ENCODE assay signal across 1 cellular context in the genomic region with DNA sequence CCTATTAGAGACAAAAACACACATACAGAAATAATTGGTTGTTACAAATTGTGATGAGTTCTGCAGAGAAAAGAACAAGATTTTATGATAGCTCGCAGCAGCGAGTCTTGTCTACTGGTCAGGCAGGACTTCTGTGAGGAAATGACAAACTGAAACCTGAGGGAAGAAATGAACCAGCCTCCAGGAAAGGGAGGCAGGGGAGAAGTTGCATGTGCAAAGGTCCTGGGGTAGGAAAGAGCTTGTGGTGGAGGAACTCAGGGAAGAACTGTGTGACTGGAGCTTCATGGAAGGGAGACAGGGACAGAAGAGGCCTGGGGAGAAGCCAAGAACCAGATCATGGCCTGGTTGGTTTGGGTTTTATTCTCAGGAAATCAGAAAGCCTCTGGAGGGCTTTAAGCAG.
TF ChIP-seq lines count a peak whose summit lies in the region.

No MANE protein-coding gene starts in this region.

TF ChIP-seq in GM23338, 12 proteins besides CTCF, POLR2A, EP300 and RAD21 (continued from another document):
- TF ChIP-seq, protein P1, sequence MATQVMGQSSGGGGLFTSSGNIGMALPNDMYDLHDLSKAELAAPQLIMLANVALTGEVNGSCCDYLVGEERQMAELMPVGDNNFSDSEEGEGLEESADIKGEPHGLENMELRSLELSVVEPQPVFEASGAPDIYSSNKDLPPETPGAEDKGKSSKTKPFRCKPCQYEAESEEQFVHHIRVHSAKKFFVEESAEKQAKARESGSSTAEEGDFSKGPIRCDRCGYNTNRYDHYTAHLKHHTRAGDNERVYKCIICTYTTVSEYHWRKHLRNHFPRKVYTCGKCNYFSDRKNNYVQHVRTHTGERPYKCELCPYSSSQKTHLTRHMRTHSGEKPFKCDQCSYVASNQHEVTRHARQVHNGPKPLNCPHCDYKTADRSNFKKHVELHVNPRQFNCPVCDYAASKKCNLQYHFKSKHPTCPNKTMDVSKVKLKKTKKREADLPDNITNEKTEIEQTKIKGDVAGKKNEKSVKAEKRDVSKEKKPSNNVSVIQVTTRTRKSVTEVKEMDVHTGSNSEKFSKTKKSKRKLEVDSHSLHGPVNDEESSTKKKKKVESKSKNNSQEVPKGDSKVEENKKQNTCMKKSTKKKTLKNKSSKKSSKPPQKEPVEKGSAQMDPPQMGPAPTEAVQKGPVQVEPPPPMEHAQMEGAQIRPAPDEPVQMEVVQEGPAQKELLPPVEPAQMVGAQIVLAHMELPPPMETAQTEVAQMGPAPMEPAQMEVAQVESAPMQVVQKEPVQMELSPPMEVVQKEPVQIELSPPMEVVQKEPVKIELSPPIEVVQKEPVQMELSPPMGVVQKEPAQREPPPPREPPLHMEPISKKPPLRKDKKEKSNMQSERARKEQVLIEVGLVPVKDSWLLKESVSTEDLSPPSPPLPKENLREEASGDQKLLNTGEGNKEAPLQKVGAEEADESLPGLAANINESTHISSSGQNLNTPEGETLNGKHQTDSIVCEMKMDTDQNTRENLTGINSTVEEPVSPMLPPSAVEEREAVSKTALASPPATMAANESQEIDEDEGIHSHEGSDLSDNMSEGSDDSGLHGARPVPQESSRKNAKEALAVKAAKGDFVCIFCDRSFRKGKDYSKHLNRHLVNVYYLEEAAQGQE (IDR thresholded peaks at IDR 0.05; ENCODE audit: unreplicated experiment) = no peak
- TF ChIP-seq, protein P2, sequence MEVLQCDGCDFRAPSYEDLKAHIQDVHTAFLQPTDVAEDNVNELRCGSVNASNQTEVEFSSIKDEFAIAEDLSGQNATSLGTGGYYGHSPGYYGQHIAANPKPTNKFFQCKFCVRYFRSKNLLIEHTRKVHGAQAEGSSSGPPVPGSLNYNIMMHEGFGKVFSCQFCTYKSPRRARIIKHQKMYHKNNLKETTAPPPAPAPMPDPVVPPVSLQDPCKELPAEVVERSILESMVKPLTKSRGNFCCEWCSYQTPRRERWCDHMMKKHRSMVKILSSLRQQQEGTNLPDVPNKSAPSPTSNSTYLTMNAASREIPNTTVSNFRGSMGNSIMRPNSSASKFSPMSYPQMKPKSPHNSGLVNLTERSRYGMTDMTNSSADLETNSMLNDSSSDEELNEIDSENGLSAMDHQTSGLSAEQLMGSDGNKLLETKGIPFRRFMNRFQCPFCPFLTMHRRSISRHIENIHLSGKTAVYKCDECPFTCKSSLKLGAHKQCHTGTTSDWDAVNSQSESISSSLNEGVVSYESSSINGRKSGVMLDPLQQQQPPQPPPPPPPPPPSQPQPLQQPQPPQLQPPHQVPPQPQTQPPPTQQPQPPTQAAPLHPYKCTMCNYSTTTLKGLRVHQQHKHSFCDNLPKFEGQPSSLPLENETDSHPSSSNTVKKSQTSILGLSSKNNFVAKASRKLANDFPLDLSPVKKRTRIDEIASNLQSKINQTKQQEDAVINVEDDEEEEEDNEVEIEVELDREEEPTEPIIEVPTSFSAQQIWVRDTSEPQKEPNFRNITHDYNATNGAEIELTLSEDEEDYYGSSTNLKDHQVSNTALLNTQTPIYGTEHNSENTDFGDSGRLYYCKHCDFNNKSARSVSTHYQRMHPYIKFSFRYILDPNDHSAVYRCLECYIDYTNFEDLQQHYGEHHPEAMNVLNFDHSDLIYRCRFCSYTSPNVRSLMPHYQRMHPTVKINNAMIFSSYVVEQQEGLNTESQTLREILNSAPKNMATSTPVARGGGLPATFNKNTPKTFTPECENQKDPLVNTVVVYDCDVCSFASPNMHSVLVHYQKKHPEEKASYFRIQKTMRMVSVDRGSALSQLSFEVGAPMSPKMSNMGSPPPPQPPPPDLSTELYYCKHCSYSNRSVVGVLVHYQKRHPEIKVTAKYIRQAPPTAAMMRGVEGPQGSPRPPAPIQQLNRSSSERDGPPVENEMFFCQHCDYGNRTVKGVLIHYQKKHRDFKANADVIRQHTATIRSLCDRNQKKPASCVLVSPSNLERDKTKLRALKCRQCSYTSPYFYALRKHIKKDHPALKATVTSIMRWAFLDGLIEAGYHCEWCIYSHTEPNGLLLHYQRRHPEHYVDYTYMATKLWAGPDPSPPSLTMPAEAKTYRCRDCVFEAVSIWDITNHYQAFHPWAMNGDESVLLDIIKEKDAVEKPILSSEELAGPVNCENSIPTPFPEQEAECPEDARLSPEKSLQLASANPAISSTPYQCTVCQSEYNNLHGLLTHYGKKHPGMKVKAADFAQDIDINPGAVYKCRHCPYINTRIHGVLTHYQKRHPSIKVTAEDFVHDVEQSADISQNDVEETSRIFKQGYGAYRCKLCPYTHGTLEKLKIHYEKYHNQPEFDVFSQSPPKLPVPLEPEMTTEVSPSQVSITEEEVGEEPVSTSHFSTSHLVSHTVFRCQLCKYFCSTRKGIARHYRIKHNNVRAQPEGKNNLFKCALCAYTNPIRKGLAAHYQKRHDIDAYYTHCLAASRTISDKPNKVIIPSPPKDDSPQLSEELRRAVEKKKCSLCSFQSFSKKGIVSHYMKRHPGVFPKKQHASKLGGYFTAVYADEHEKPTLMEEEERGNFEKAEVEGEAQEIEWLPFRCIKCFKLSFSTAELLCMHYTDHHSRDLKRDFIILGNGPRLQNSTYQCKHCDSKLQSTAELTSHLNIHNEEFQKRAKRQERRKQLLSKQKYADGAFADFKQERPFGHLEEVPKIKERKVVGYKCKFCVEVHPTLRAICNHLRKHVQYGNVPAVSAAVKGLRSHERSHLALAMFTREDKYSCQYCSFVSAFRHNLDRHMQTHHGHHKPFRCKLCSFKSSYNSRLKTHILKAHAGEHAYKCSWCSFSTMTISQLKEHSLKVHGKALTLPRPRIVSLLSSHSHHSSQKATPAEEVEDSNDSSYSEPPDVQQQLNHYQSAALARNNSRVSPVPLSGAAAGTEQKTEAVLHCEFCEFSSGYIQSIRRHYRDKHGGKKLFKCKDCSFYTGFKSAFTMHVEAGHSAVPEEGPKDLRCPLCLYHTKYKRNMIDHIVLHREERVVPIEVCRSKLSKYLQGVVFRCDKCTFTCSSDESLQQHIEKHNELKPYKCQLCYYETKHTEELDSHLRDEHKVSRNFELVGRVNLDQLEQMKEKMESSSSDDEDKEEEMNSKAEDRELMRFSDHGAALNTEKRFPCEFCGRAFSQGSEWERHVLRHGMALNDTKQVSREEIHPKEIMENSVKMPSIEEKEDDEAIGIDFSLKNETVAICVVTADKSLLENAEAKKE (CRISPR knock-in tag; IDR thresholded peaks at IDR 0.05) = no peak
- TF ChIP-seq NANOG (IDR thresholded peaks at IDR 0.05; ENCODE audit: borderline replicate concordance) = no peak
- no peak for TF ChIP-seq JUNB (IDR thresholded peaks at IDR 0.05; ENCODE audit: unreplicated experiment)
- no peak for TF ChIP-seq STAT1 (IDR thresholded peaks at IDR 0.05; ENCODE audit: unreplicated experiment)
- TF ChIP-seq, protein P3, sequence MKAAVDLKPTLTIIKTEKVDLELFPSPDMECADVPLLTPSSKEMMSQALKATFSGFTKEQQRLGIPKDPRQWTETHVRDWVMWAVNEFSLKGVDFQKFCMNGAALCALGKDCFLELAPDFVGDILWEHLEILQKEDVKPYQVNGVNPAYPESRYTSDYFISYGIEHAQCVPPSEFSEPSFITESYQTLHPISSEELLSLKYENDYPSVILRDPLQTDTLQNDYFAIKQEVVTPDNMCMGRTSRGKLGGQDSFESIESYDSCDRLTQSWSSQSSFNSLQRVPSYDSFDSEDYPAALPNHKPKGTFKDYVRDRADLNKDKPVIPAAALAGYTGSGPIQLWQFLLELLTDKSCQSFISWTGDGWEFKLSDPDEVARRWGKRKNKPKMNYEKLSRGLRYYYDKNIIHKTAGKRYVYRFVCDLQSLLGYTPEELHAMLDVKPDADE (IDR thresholded peaks at IDR 0.05) = no peak
- TF ChIP-seq EZH2phosphoT487 (IDR thresholded peaks at IDR 0.05; ENCODE audit: unreplicated experiment) = no peak
